7 cellular contexts compared by ENCODE assay signal in genomic region chr11:124968197-124968596, GRCh38. TPM values are rescaled to one million over a fixed set of nuclear protein-coding genes. Genes with fewer than 3 reads are reported as not detected.
"Had no signal": no experiment of that assay in that cellular context is flagged by ENCODE, and none has a peak within 500 bp of the region (broad histone marks: within the 10 kb centered on the region; RNA-seq: fewer than 3 reads in every experiment).

No MANE protein-coding gene starts in this region.

RNA-seq across cellular contexts. Expression of gene HEPACAM, which starts 32.4 kb away (rescaled TPM):
- total RNA-seq: GM23248, H1, H4, H7, H9 had no signal
- polyA plus RNA-seq: GM23248, GM23338, H1 had no signal

RNA-seq across cellular contexts. Expression of gene HEPN1, which starts 49.1 kb away (rescaled TPM):
- total RNA-seq: GM23248, GM23338, H1, H4, H7, H9, HFFc6 had no signal
- polyA plus RNA-seq: GM23248, GM23338, H1 had no signal
